ENCODE assay signal across 25 cellular contexts in genomic region chr10:94011296-94011695, GRCh38. TPM values are rescaled to one million over a fixed set of nuclear protein-coding genes. Genes with fewer than 3 reads are reported as not detected.
"Had no signal": no experiment of that assay in that cellular context is flagged by ENCODE, and none has a peak within 500 bp of the region (broad histone marks: within the 10 kb centered on the region; RNA-seq: fewer than 3 reads in every experiment).

No MANE protein-coding gene starts in this region.

- H3K4me3 ChIP-seq: left lung, lower lobe of right lung, ovary, spleen, transverse colon, upper lobe of right lung had no signal

- DNase-seq: hypothalamus; immature natural killer cell; kidney; left colon; left lung; lower lobe of right lung; mammary epithelial cell; mesenchymal stem cell; naive thymus-derived CD4-positive, alpha-beta T cell; ovary; retina; right cardiac atrium; small intestine; spleen; stimulated activated CD4-positive, alpha-beta T cell treated with anti-CD3 and anti-CD28 coated beads, Interleukin-4, amount 100 ng/mL, for 24 hours; stimulated activated CD8-positive, alpha-beta memory T cell treated with anti-CD3 and anti-CD28 coated beads, Interleukin-4, amount 100 ng/mL, for 48 hours; stimulated activated naive CD4-positive, alpha-beta T cell treated with Interleukin-2 at 50 U/mL for 16 hours; stimulated activated naive CD8-positive, alpha-beta T cell treated with anti-CD3 and anti-CD28 coated beads, Interleukin-15, amount 100 ng/mL, for 72 hours; substantia nigra; transverse colon; upper lobe of right lung had no signal

- H3K27me3 ChIP-seq: left lung, ovary, transverse colon, upper lobe of right lung had no signal

- H3K9me3 ChIP-seq: left lung, lower lobe of right lung, ovary, transverse colon, upper lobe of right lung had no signal

- H3K36me3 ChIP-seq: left lung, lower lobe of right lung, ovary, spleen, transverse colon, upper lobe of right lung had no signal

- ATAC-seq: left lung; lower lobe of right lung; naive thymus-derived CD4-positive, alpha-beta T cell; natural killer cell treated with Interleukin-12 subunit alpha and Interleukin-12 subunit beta and Interleukin-15 and Interleukin-18, amount 100 ng/mL, for 72 hours; right cardiac atrium; sciatic nerve; stimulated activated memory B cell treated with anti-CD40 and anti-IgM and Interleukin-4, amounts not matched to agents 10 μg/mL and 1 μg/mL and 100 μg/mL, for 72 hours; stimulated activated naive CD8-positive, alpha-beta T cell treated with anti-CD3 and anti-CD28 coated beads, Interleukin-15, amount 100 ng/mL, for 72 hours; upper lobe of right lung had no signal

- H3K27ac ChIP-seq: left lung, lower lobe of right lung, ovary, spleen, transverse colon, upper lobe of right lung had no signal

RNA-seq across cellular contexts. Expression of gene PLCE1, which starts 17.6 kb away (rescaled TPM):
- total RNA-seq: mononuclear cell had no signal
